ENCODE assay signal across 1 cellular context in the genomic region with DNA sequence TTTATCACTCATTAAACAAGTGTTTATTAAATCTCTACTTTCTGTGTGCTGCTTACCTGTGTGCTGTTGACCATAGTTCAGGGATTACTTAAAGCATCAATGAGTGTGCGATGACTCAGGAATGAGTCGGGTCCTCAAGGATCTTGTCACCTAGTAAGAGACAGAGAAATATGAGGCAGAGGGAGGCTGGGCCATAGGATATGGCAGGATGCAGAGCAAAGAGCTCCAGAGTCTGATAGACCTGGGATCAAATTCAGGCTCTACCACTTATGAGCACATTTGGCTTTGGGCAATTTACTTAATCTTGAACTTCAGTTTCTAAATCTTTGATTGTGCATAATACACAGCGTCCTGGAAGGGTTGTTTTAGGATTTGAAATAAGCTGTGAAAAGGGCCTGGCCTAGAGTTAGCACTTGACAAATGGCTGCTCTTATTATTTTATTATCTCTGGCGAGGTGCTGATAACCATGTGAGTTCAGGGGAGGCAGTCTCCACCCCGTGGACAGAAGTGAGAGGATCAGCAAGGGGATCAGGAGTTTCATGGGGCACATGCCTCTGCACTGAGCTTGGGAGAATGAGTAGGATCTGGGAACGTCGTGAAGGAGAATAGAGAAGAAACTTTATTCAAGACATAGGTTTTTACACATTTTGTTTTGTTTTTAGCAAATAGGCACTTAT.
TF ChIP-seq lines count a peak whose summit lies in the region.

No MANE protein-coding gene starts in this region.

TF ChIP-seq in H1, 55 proteins besides CTCF, POLR2A, EP300 and RAD21 (continued from another document):
- no peak for TF ChIP-seq JUN (IDR thresholded peaks at IDR 0.05; ENCODE audit: low read depth, low read length)
- TF ChIP-seq TAF7 (optimal IDR thresholded peaks at IDR 0.05; ENCODE audit: borderline replicate concordance, low read depth, low read length), result no peak
- no peak for TF ChIP-seq BRCA1 (IDR thresholded peaks at IDR 0.05; ENCODE audit: low read depth, low read length)
- TF ChIP-seq JUND (IDR thresholded peaks at IDR 0.05; ENCODE audit: low read length), result no peak
- no peak for TF ChIP-seq POU5F1 (IDR thresholded peaks at IDR 0.05; ENCODE audit: low read depth, low read length)
- no peak for TF ChIP-seq CHD2 (IDR thresholded peaks at IDR 0.05; ENCODE audit: low read length)
- no peak for TF ChIP-seq RNF2 (IDR thresholded peaks at IDR 0.05; ENCODE audit: borderline replicate concordance, low read depth, low read length, missing control alignments, poor library complexity, severe bottlenecking)
- TF ChIP-seq BCL11A (IDR thresholded peaks at IDR 0.05; ENCODE audit: low read depth in 2 of 2, low read length in 2 of 2), result no peak
- TF ChIP-seq TEAD4 (IDR thresholded peaks at IDR 0.05; ENCODE audit: low read depth, low read length), result no peak
- TF ChIP-seq SIRT6 (IDR thresholded peaks at IDR 0.05; ENCODE audit: low read length), result no peak
- TF ChIP-seq KDM1A (IDR thresholded peaks at IDR 0.05; ENCODE audit: borderline replicate concordance, low read length), result no peak
- no peak for TF ChIP-seq RBBP5 (IDR thresholded peaks at IDR 0.05; ENCODE audit: borderline replicate concordance, low read depth, low read length)
- TF ChIP-seq RFX5 (IDR thresholded peaks at IDR 0.05; ENCODE audit: borderline replicate concordance, low read depth, low read length), result no peak
